Comparison of ENCODE assay signal across 19 cellular contexts in the genomic region with DNA sequence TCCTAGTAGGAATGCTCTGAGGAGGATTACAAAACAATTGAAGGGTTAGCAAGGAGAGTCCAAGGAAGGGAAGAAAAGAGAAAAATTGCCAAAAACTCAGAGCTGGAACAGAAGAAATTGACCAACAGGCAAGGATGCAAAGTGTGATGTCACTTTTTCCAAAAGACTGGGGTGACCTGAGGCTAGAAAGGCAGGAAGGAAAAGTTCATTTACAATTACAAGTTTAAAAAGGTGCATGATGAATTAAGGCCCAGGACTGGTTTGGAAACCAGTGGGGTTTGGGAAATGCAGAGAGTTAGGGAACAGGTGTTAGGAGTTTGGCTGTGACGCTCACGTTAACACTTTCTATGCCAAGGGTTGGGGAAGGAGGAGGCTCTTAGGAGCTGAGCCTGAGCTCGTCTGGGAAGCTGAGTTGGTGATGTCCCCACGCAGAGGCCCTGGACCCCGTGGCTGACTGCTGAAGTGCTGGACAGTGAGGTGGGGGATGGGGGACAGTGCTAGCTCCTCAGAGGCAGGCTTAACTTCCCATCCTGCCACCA.
DNase-seq lines count a peak whose midpoint lies in the region; ATAC-seq and TF ChIP-seq lines count a peak whose summit lies in the region.
"Had no signal": no experiment of that assay in that cellular context is flagged by ENCODE, and none has a peak within 500 bp of the region (broad histone marks: within the 10 kb centered on the region; RNA-seq: fewer than 3 reads in every experiment).

No MANE protein-coding gene starts in this region.

- no peaks in the 10 kb centered on the region for H3K27me3 ChIP-seq in HUES6 (ENCODE audit: control insufficient read depth, insufficient read depth, low read length)
- H3K27me3 ChIP-seq in cardiac muscle cell, result no peaks in the 10 kb centered on the region
- H3K27me3 ChIP-seq in thoracic aorta (replicated peaks; ENCODE audit: insufficient read depth), result no peaks in the 10 kb centered on the region
- H3K27me3 ChIP-seq: left lung, SJSA1 had no signal

- H3K4me3 ChIP-seq in HUES6 (ENCODE audit: low read depth, low read length), result no peak overlapping the region
- no peak overlapping the region for H3K4me3 ChIP-seq in cardiac muscle cell
- no peak overlapping the region for H3K4me3 ChIP-seq in thoracic aorta
- H3K4me3 ChIP-seq: left lung, SJSA1, stomach had no signal

- no peaks in the 10 kb centered on the region for H3K9me3 Mint-ChIP-seq in mesothelial cell of epicardium
- H3K9me3 Mint-ChIP-seq: central memory CD8-positive, alpha-beta T cell; naive thymus-derived CD4-positive, alpha-beta T cell had no signal

- H3K9me3 ChIP-seq in HUES6 (ENCODE audit: control insufficient read depth, insufficient read depth, low read depth, low read length), result no peaks in the 10 kb centered on the region
- no peaks in the 10 kb centered on the region for H3K9me3 ChIP-seq in cardiac muscle cell (ENCODE audit: low read depth)
- no peaks in the 10 kb centered on the region for H3K9me3 ChIP-seq in thoracic aorta
- H3K9me3 ChIP-seq: left lung, SJSA1, stomach had no signal

- peaks cover 43% of the 10 kb centered on the region for H3K4me1 ChIP-seq in HUES6 (ENCODE audit: control insufficient read depth, insufficient read depth, low read length)
- peaks cover 21% of the 10 kb centered on the region for H3K4me1 ChIP-seq in cardiac muscle cell (ENCODE audit: low read depth)
- H3K4me1 ChIP-seq in thoracic aorta (ENCODE audit: control insufficient read depth in 1 of 2, low read depth in 2 of 2), result peaks cover 0 to 6% of the 10 kb centered on the region in 2 donors
- H3K4me1 ChIP-seq: stomach had no signal

- H3K36me3 ChIP-seq in HUES6 (ENCODE audit: control insufficient read depth, insufficient read depth, low read length) (no peaks in the 10 kb centered on the region), cardiac muscle cell (no peaks in the 10 kb centered on the region), thoracic aorta (no peaks in the 10 kb centered on the region)
- H3K36me3 ChIP-seq: left lung, SJSA1, stomach had no signal

- peak overlapping the region; percentile 10 for H3K9ac ChIP-seq in HUES6 (ENCODE audit: low read length)

- peak overlapping the region; percentile 82 for H3K27ac Mint-ChIP-seq in mesothelial cell of epicardium
- H3K27ac Mint-ChIP-seq: naive thymus-derived CD4-positive, alpha-beta T cell had no signal

- H3K27me3 Mint-ChIP-seq in mesothelial cell of epicardium (ENCODE audit: low read depth), result no peaks in the 10 kb centered on the region

- no peak overlapping the region for H3K4me3 Mint-ChIP-seq in mesothelial cell of epicardium
- H3K4me3 Mint-ChIP-seq: central memory CD8-positive, alpha-beta T cell; naive thymus-derived CD4-positive, alpha-beta T cell had no signal

- peaks cover 28% of the 10 kb centered on the region for H3K4me1 Mint-ChIP-seq in mesothelial cell of epicardium
- H3K4me1 Mint-ChIP-seq: central memory CD8-positive, alpha-beta T cell had no signal

- no peak for TF ChIP-seq CTCF in cardiac muscle cell (IDR thresholded peaks at IDR 0.05; ENCODE audit: low read depth, low read length)
- TF ChIP-seq CTCF in mesothelial cell of epicardium (IDR thresholded peaks at IDR 0.05; ENCODE audit: unreplicated experiment), result no peak
- no peak for TF ChIP-seq CTCF in thoracic aorta (IDR thresholded peaks at IDR 0.05)

- ATAC-seq in thoracic aorta (ENCODE audit: insufficient number of reproducible peaks, low FRiP score, low read depth) (peak; percentile 54), HG02884 (IDR thresholded peaks at IDR 0.05; ENCODE audit: unreplicated experiment) (no peak), HG02610 (IDR thresholded peaks at IDR 0.05; ENCODE audit: unreplicated experiment) (no peak), HG02981 (IDR thresholded peaks at IDR 0.05; ENCODE audit: unreplicated experiment) (no peak)
- ATAC-seq: HCT116; left lung; naive thymus-derived CD4-positive, alpha-beta T cell had no signal

- peak overlapping the region; percentile 67; the same call in 1 of the 2 replicates for H3K27ac ChIP-seq in HUES6 (ENCODE audit: low read depth, low read length)
- H3K27ac ChIP-seq in cardiac muscle cell, result peak overlapping the region; percentile 89
- H3K27ac ChIP-seq in thoracic aorta, result no peak overlapping the region
- H3K27ac ChIP-seq: left lung, SJSA1, stomach had no signal

- DNase-seq in cardiac muscle cell (ENCODE audit: low read depth in 1 of 2, low spot score in 1 of 2), result peak in 1 of 2 donors; percentile 57
- no peak for DNase-seq in mesothelial cell of epicardium (ENCODE audit: low spot score in 2 of 2, unreplicated experiment in 2 of 2)
- DNase-seq in thoracic aorta (ENCODE audit: low spot score), result no peak
- no peak for DNase-seq in NCI-H446 (lab: John Stamatoyannopoulos, UW)
- DNase-seq: activated effector memory CD4-positive, alpha-beta T cell treated with anti-CD3 and anti-CD28 coated beads, Interleukin-2, amount 50 U/mL, for 16 hours; effector memory CD4-positive, alpha-beta T cell; left lung; MM.1S; naive thymus-derived CD4-positive, alpha-beta T cell; NCI-H1930; NCI-H510A treated with DMSO at 0.1 percent for 48 hours; stomach had no signal

- H3K36me3 Mint-ChIP-seq in mesothelial cell of epicardium, result no peaks in the 10 kb centered on the region
- H3K36me3 Mint-ChIP-seq: naive thymus-derived CD4-positive, alpha-beta T cell had no signal

Comparison
In these comparisons a context has a peak if more than half of its experiments do, and no peak if none do; other contexts are left out.
1. H3K27ac ChIP-seq: peak in HUES6 (single experiment) and cardiac muscle cell (single experiment); none in thoracic aorta (0 of 2).